In genomic region chr19:23996549-23996948, GRCh38 we compare ENCODE assay signal across 10 cellular contexts.
DNase-seq lines count a peak whose midpoint lies in the region; ATAC-seq and TF ChIP-seq lines count a peak whose summit lies in the region.
"Had no signal": no experiment of that assay in that cellular context is flagged by ENCODE, and none has a peak within 500 bp of the region (broad histone marks: within the 10 kb centered on the region; RNA-seq: fewer than 3 reads in every experiment).

No MANE protein-coding gene starts in this region.

- H3K9me3 ChIP-seq in SU-DHL-6 (ENCODE audit: insufficient read depth, low read length) (peaks cover 9% of the 10 kb centered on the region; the same call in 1 of the 2 replicates), iPS DF 6.9 (ENCODE audit: control insufficient read depth, insufficient read depth, low read length) (peaks cover 2% of the 10 kb centered on the region; the same call in 1 of the 2 replicates), neuronal stem cell (replicated peaks in 1 of 2; ENCODE audit: control insufficient read depth in 2 of 2, insufficient read depth in 1 of 2, low read depth in 1 of 2, low read length in 2 of 2) (peaks cover 0 to 48% of the 10 kb centered on the region in 2 donors)
- H3K9me3 ChIP-seq: right atrium auricular region had no signal

- no peak overlapping the region for H3K18ac ChIP-seq in neuronal stem cell (ENCODE audit: low read length)

- H2BK5ac ChIP-seq in neuronal stem cell (ENCODE audit: low read length), result no peak overlapping the region

- H3K27ac Mint-ChIP-seq in GM23338, result no peak overlapping the region
- H3K27ac Mint-ChIP-seq: stimulated activated effector memory CD8-positive, alpha-beta T cell treated with anti-CD3 and anti-CD28 coated beads, Interleukin-12 subunit alpha, Interleukin-12 subunit beta, amount 100 ng/mL, for 72 hours had no signal

- no peaks in the 10 kb centered on the region for H3K27me3 ChIP-seq in GM23338 (ENCODE audit: insufficient read depth)
- no peaks in the 10 kb centered on the region for H3K27me3 ChIP-seq in SU-DHL-6 (ENCODE audit: low read length)
- H3K27me3 ChIP-seq in iPS DF 6.9 (ENCODE audit: control insufficient read depth, insufficient read depth, low read length), result no peaks in the 10 kb centered on the region
- H3K27me3 ChIP-seq in neuronal stem cell (ENCODE audit: control insufficient read depth in 3 of 3, insufficient read depth in 3 of 3, low read depth in 1 of 3, low read length in 3 of 3), result no peaks in the 10 kb centered on the region
- H3K27me3 ChIP-seq: right atrium auricular region had no signal

- WGBS in iPS DF 6.9 (ENCODE audit: insufficient coverage, insufficient read length), result no CpG with 5 or more reads among the region's 7 CpGs
- no CpG with 5 or more reads among the region's 7 CpGs for WGBS in neuronal stem cell (ENCODE audit: extremely low coverage in 2 of 2, insufficient read length in 2 of 2, insufficient replicate concordance in 1 of 2), 2 donors

- no peak overlapping the region for H2BK12ac ChIP-seq in neuronal stem cell (ENCODE audit: low read length)

- H4K8ac ChIP-seq in neuronal stem cell (ENCODE audit: low read depth, low read length), result no peak overlapping the region

- H2AFZ ChIP-seq in GM23338 (no peak overlapping the region), SU-DHL-6 (ENCODE audit: low read depth, low read length, severe bottlenecking) (no peak overlapping the region), neuronal stem cell (ENCODE audit: low read length) (no peak overlapping the region)

- H3K79me2 ChIP-seq in GM23338 (replicated peaks; ENCODE audit: insufficient read depth), result no peaks in the 10 kb centered on the region
- H3K79me2 ChIP-seq in SU-DHL-6 (ENCODE audit: insufficient read depth, low read length), result no peaks in the 10 kb centered on the region

- H3F3A ChIP-seq in GM23338 (replicated peaks; ENCODE audit: low read depth), result no peaks in the 10 kb centered on the region
- H3F3A ChIP-seq in SU-DHL-6 (ENCODE audit: insufficient read depth), result no peaks in the 10 kb centered on the region

- peaks cover 40% of the 10 kb centered on the region for H3K36me3 Mint-ChIP-seq in GM23338 (ENCODE audit: low read depth)
- H3K36me3 Mint-ChIP-seq: stimulated activated effector memory CD8-positive, alpha-beta T cell treated with anti-CD3 and anti-CD28 coated beads, Interleukin-12 subunit alpha, Interleukin-12 subunit beta, amount 100 ng/mL, for 72 hours had no signal

- no peaks in the 10 kb centered on the region for H3K4me1 Mint-ChIP-seq in GM23338

- no peak overlapping the region for H3K4me2 ChIP-seq in GM23338
- no peak overlapping the region for H3K4me2 ChIP-seq in SU-DHL-6 (ENCODE audit: low read depth, low read length, poor library complexity, severe bottlenecking)
- no peak overlapping the region for H3K4me2 ChIP-seq in neuronal stem cell (ENCODE audit: insufficient read depth, low read length, poor library complexity, severe bottlenecking)

- H3K27ac ChIP-seq in C4-2B, result no peak overlapping the region
- H3K27ac ChIP-seq in GM23338 (ENCODE audit: low read depth), result no peak overlapping the region
- no peak overlapping the region for H3K27ac ChIP-seq in SU-DHL-6 (ENCODE audit: low read depth, low read length)
- H3K27ac ChIP-seq in iPS DF 6.9 (ENCODE audit: low read length), result no peak overlapping the region
- no peak overlapping the region for H3K27ac ChIP-seq in neuronal stem cell (replicated peaks; ENCODE audit: low read length)
- H3K27ac ChIP-seq: right atrium auricular region had no signal

- H3K4me1 ChIP-seq in GM23338 (ENCODE audit: insufficient read depth) (no peaks in the 10 kb centered on the region), iPS DF 6.9 (ENCODE audit: control insufficient read depth, insufficient read depth, low read length) (no peaks in the 10 kb centered on the region), neuronal stem cell (ENCODE audit: control insufficient read depth in 2 of 2, insufficient read depth in 1 of 2, low read depth in 1 of 2, low read length in 2 of 2) (no peaks in the 10 kb centered on the region)
- H3K4me1 ChIP-seq: right atrium auricular region had no signal

- no peak overlapping the region for H2BK15ac ChIP-seq in neuronal stem cell (ENCODE audit: low read length)

- H3K79me1 ChIP-seq in neuronal stem cell (ENCODE audit: low read depth, low read length), result no peaks in the 10 kb centered on the region

- H3K9ac ChIP-seq in SU-DHL-6 (ENCODE audit: low read length) (no peak overlapping the region), neuronal stem cell (ENCODE audit: low read depth, low read length, poor library complexity) (no peak overlapping the region)

- H2BK120ac ChIP-seq in neuronal stem cell (ENCODE audit: low read depth, low read length), result no peak overlapping the region

- no peak overlapping the region for H3K23ac ChIP-seq in neuronal stem cell (ENCODE audit: low read depth, low read length, poor library complexity)

- no peak overlapping the region for H3K4ac ChIP-seq in neuronal stem cell (ENCODE audit: low read length)

- peaks cover 7% of the 10 kb centered on the region for H3K27me3 Mint-ChIP-seq in GM23338 (ENCODE audit: insufficient read depth, low read depth, poor library complexity)

- peaks cover 95% of the 10 kb centered on the region for H3K9me3 Mint-ChIP-seq in GM23338

- H4K20me1 ChIP-seq in GM23338 (replicated peaks; ENCODE audit: insufficient read depth), result no peaks in the 10 kb centered on the region
- no peaks in the 10 kb centered on the region for H4K20me1 ChIP-seq in SU-DHL-6 (ENCODE audit: low read depth, low read length)

- no peaks in the 10 kb centered on the region; the same call in 1 of the 2 replicates for H3K36me3 ChIP-seq in GM23338 (ENCODE audit: insufficient read depth)
- H3K36me3 ChIP-seq in SU-DHL-6 (ENCODE audit: low read length), result no peaks in the 10 kb centered on the region
- H3K36me3 ChIP-seq in iPS DF 6.9 (ENCODE audit: control insufficient read depth, insufficient read depth, low read length), result no peaks in the 10 kb centered on the region
- no peaks in the 10 kb centered on the region for H3K36me3 ChIP-seq in neuronal stem cell (replicated peaks in 1 of 2; ENCODE audit: control insufficient read depth in 2 of 2, insufficient read depth in 2 of 2, low read length in 2 of 2)
- H3K36me3 ChIP-seq: right atrium auricular region had no signal

- no peak overlapping the region for H4K91ac ChIP-seq in neuronal stem cell (ENCODE audit: low read depth, low read length, poor library complexity)

- DNase-seq in GM23338 (ENCODE audit: low spot score) (peak; percentile 72), iPS DF 6.9 (ENCODE audit: low read depth, low spot score) (peak; percentile 45), posterior cingulate gyrus (no peak), NCI-H1930 (lab: John Stamatoyannopoulos, UW) (no peak), NCI-H774 (lab: John Stamatoyannopoulos, UW) (no peak), neuronal stem cell (ENCODE audit: low spot score) (no peak)

- H3K4me3 ChIP-seq in GM23338 (no peak overlapping the region), SU-DHL-6 (ENCODE audit: insufficient read depth, low read length, poor library complexity, severe bottlenecking) (no peak overlapping the region), iPS DF 6.9 (ENCODE audit: low read length) (no peak overlapping the region), neuronal stem cell (ENCODE audit: low read length in 2 of 2) (no peak overlapping the region)
- H3K4me3 ChIP-seq: right atrium auricular region had no signal

- no peak overlapping the region for H3K14ac ChIP-seq in neuronal stem cell (ENCODE audit: low read length)

- peak; percentile 68 for TF ChIP-seq CTCF in C4-2B (conservative IDR thresholded peaks at IDR 0.05)
- TF ChIP-seq CTCF in GM23338 (conservative IDR thresholded peaks at IDR 0.05; ENCODE audit: low read depth in 2 of 2), result peak; percentile 36 to 48; a peak in 3 of 4 replicates
- peak; percentile 10 for TF ChIP-seq CTCF in SU-DHL-6 (IDR thresholded peaks at IDR 0.05; ENCODE audit: insufficient read depth, low read length, poor library complexity, severe bottlenecking)

- no peaks in the 10 kb centered on the region for H3K9me2 ChIP-seq in GM23338 (ENCODE audit: insufficient read depth)
- H3K9me2 ChIP-seq in SU-DHL-6 (replicated peaks; ENCODE audit: insufficient read depth, low read length), result no peaks in the 10 kb centered on the region

- intact Hi-C loops in posterior cingulate gyrus (cut with DNase I), result no loop called here

- peak; percentile 71 for ATAC-seq in GM23338
- ATAC-seq: stimulated activated effector memory CD8-positive, alpha-beta T cell treated with anti-CD3 and anti-CD28 coated beads, Interleukin-12 subunit alpha, Interleukin-12 subunit beta, amount 100 ng/mL, for 72 hours had no signal

- H2AK5ac ChIP-seq in neuronal stem cell (ENCODE audit: low read depth, low read length), result no peak overlapping the region

- no peak overlapping the region for H3K4me3 Mint-ChIP-seq in GM23338
- H3K4me3 Mint-ChIP-seq: stimulated activated effector memory CD8-positive, alpha-beta T cell treated with anti-CD3 and anti-CD28 coated beads, Interleukin-12 subunit alpha, Interleukin-12 subunit beta, amount 100 ng/mL, for 72 hours had no signal

TF ChIP-seq in GM23338, 12 proteins besides CTCF, POLR2A, EP300 and RAD21 (continues in another document):
- TF ChIP-seq ZNF114 (CRISPR knock-in tag; IDR thresholded peaks at IDR 0.05), result no peak
- no peak for TF ChIP-seq CREB1 (CRISPR knock-in tag; IDR thresholded peaks at IDR 0.05; ENCODE audit: low read depth)
- no peak for TF ChIP-seq ZNF331 (CRISPR knock-in tag; IDR thresholded peaks at IDR 0.05; ENCODE audit: low read depth)
- no peak for TF ChIP-seq EZH2phosphoT487 (IDR thresholded peaks at IDR 0.05; ENCODE audit: unreplicated experiment)
- TF ChIP-seq EZH2 (IDR thresholded peaks at IDR 0.05; ENCODE audit: low read depth, unreplicated experiment), result no peak
- no peak for TF ChIP-seq JUNB (IDR thresholded peaks at IDR 0.05; ENCODE audit: unreplicated experiment)
- TF ChIP-seq ETS1 (IDR thresholded peaks at IDR 0.05), result no peak
- TF ChIP-seq STAT1 (IDR thresholded peaks at IDR 0.05; ENCODE audit: unreplicated experiment), result no peak

Comparison
In these comparisons a context has a peak if more than half of its experiments do, and no peak if none do; other contexts are left out.
1. CTCF ChIP-seq: peak in every context shown above with its lines; median percentile 68 in C4-2B; 42 in GM23338; 10 in SU-DHL-6.
2. DNase-seq: peak in GM23338 (single experiment) and iPS DF 6.9 (single experiment); none in posterior cingulate gyrus (0 of 10), NCI-H1930 (0 of 2), NCI-H774 (single experiment) and neuronal stem cell (single experiment).